ENCODE assay signal across 8 cellular contexts in genomic region chr4:71270901-71271300, GRCh38.
A peak's percentile ranks its signal among the peaks of the same experiment; 100 is the strongest.
DNase-seq lines count a peak whose midpoint lies in the region; ATAC-seq, FAIRE-seq and TF ChIP-seq lines count a peak whose summit lies in the region.

No MANE protein-coding gene starts in this region.

- no peak for TF ChIP-seq EP300 in HepG2 (IDR thresholded peaks at IDR 0.05; ENCODE audit: low read depth in 2 of 2, low read length in 2 of 2)
- no peak for TF ChIP-seq EP300 in HepG2 (CRISPR knock-in tag; IDR thresholded peaks at IDR 0.05; ENCODE audit: borderline replicate concordance)

- no peak overlapping the region for H3K4me3 ChIP-seq in AG10803 (ENCODE audit: low read length)
- no peak overlapping the region for H3K4me3 ChIP-seq in HepG2 (replicated peaks in 1 of 3; ENCODE audit: insufficient read depth in 1 of 3, low read depth in 2 of 3, low read length in 3 of 3)

- no TSS peak for BruUV-seq in HepG2 (replicated peaks; lab: Mats Ljungman, UMichigan)

- no peak overlapping the region for H3K4me2 ChIP-seq in HepG2 (ENCODE audit: low read depth, low read length)

- H3K27me3 ChIP-seq in HepG2 (ENCODE audit: control insufficient read depth in 1 of 2, insufficient read depth in 2 of 2, low read length in 2 of 2): no peaks in the 10 kb centered on the region

- H2AFZ ChIP-seq in HepG2 (ENCODE audit: low read length): no peak overlapping the region

- H3K36me3 ChIP-seq in HepG2 (replicated peaks in 1 of 2; ENCODE audit: control insufficient read depth in 1 of 2, insufficient read depth in 2 of 2, low read length in 2 of 2): no peaks in the 10 kb centered on the region

- peak; percentile 28; the same call in 1 of the 2 replicates for TF ChIP-seq CTCF in AG10803 (conservative IDR thresholded peaks at IDR 0.05; ENCODE audit: low read length)
- TF ChIP-seq CTCF in GM10248 (IDR thresholded peaks at IDR 0.05; ENCODE audit: control extremely low read depth, extremely low read depth, low read depth, missing control alignments): peak; percentile 29
- TF ChIP-seq CTCF in HepG2 (CRISPR knock-in tag; IDR thresholded peaks at IDR 0.05): peak; percentile 58

- no peak for TF ChIP-seq RAD21 in HepG2 (CRISPR knock-in tag; IDR thresholded peaks at IDR 0.05)

- ATAC-seq in HG03139 (IDR thresholded peaks at IDR 0.05; ENCODE audit: unreplicated experiment) (peak; percentile 48), HepG2 (peak; percentile 86)

- no peak overlapping the region for H3K9ac ChIP-seq in HepG2 (ENCODE audit: insufficient read depth, low read depth, low read length)

- no peaks in the 10 kb centered on the region for H3K9me3 ChIP-seq in HepG2 (ENCODE audit: low read length)

- in situ Hi-C loops in HepG2 (cut with HindIII; ENCODE audit: extremely low pct_ligation_motif_present, low pct_unique_long_range_greater_than_20kb): no loop called here

- WGBS in HepG2 (ENCODE audit: low lambda C conversion rate): 9% methylated on average over 1 of the region's 1 CpG

- H3K27ac ChIP-seq in HepG2 (ENCODE audit: extremely low read length, insufficient read depth, low read length): no peak overlapping the region

- DNase-seq in AG10803 (ENCODE audit: low read depth) (no peak), GM10248 (ENCODE audit: extremely low spot score) (no peak), HepG2 (ENCODE audit: low spot score) (peak; percentile 29), dedifferentiated amniotic fluid mesenchymal stem cell (ENCODE audit: extremely low spot score) (no peak), dermis blood vessel endothelial cell (no peak)
- DNase-seq in activated CD4-positive, alpha-beta T cell treated with anti-CD3 and anti-CD28 coated beads, Interleukin-2, amount 50 U/mL, for 48 hours: peak; percentile 7 to 27
- no peak for DNase-seq in effector CD8-positive, alpha-beta T cell (lab: John Stamatoyannopoulos, UW)

- H4K20me1 ChIP-seq in HepG2 (ENCODE audit: insufficient read depth, low read length): no peaks in the 10 kb centered on the region

- CTCF ChIA-PET in GM10248 (lab: Yijun Ruan, JAX) (interaction anchor here (0.7 to 4.3 kb wide), 26 partner anchors 9 to 1033 kb away, joined by 3 to 27 read pairs (median 4); no protein-coding TSS in a partner anchor), HepG2 (lab: Yijun Ruan, JAX; ENCODE audit: low intra/inter-chr PET ratio, low total read pairs) (interaction anchor here (0.6 to 1.6 kb wide), 2 partner anchors 17 to 443 kb away, joined by 3 to 4 read pairs; no protein-coding TSS in a partner anchor)

- intact Hi-C loops in HepG2 (cut with micrococcal nuclease; ENCODE audit: unreplicated experiment): loop anchor here (1.0 to 2.0 kb wide), 2 partner anchors 284 to 442 kb away; no protein-coding TSS in a partner anchor

- no peaks in the 10 kb centered on the region for H3K79me2 ChIP-seq in HepG2 (ENCODE audit: insufficient read depth, low read length)

- POLR2A ChIA-PET in GM10248 (lab: Yijun Ruan, JAX): no interaction called here
- POLR2A ChIA-PET in HepG2 (lab: Yijun Ruan, JAX): no interaction called here

- no peaks in the 10 kb centered on the region for H3K4me1 ChIP-seq in HepG2 (ENCODE audit: insufficient read depth, low read length)

- no peak for TF ChIP-seq POLR2A in HepG2 (IDR thresholded peaks at IDR 0.05; ENCODE audit: insufficient read depth in 1 of 2, low read depth in 2 of 2, low read length in 2 of 2)

- no peak for FAIRE-seq in HepG2 (lab: Jason Lieb, UNC)

TF ChIP-seq in HepG2, 621 proteins besides CTCF, POLR2A, EP300 and RAD21:
- TF ChIP-seq ZNF562 (CRISPR knock-in tag; IDR thresholded peaks at IDR 0.05; ENCODE audit: borderline replicate concordance) (no peak), SMC3 (IDR thresholded peaks at IDR 0.05; ENCODE audit: low read length) (0 out of 2 replicates have a peak, but pooled peaks have one; percentile 18), ZNF292 (CRISPR knock-in tag; IDR thresholded peaks at IDR 0.05; ENCODE audit: borderline replicate concordance, low read depth) (no peak), STAG1 (CRISPR knock-in tag; IDR thresholded peaks at IDR 0.05) (peak; percentile 67), HNRNPUL1 (IDR thresholded peaks at IDR 0.05; ENCODE audit: low read depth, low read length) (no peak), ZNF260 (CRISPR knock-in tag; IDR thresholded peaks at IDR 0.05; ENCODE audit: borderline replicate concordance, low read depth) (no peak), ZBTB10 (CRISPR knock-in tag; IDR thresholded peaks at IDR 0.05; ENCODE audit: borderline replicate concordance) (no peak)

Comparison
In these comparisons a context has a peak if more than half of its experiments do, and no peak if none do; other contexts are left out.
1. DNase-seq: peak in activated CD4-positive, alpha-beta T cell treated with anti-CD3 and anti-CD28 coated beads, Interleukin-2, amount 50 U/mL, for 48 hours (2 of 2) and HepG2 (single experiment); none in AG10803 (single experiment), GM10248 (single experiment), effector CD8-positive, alpha-beta T cell (single experiment), dedifferentiated amniotic fluid mesenchymal stem cell (single experiment) and dermis blood vessel endothelial cell (single experiment).
2. Peak in every context shown above with its lines, with median percentiles within 50 percentile points of each other: CTCF ChIP-seq.